In the genomic region with DNA sequence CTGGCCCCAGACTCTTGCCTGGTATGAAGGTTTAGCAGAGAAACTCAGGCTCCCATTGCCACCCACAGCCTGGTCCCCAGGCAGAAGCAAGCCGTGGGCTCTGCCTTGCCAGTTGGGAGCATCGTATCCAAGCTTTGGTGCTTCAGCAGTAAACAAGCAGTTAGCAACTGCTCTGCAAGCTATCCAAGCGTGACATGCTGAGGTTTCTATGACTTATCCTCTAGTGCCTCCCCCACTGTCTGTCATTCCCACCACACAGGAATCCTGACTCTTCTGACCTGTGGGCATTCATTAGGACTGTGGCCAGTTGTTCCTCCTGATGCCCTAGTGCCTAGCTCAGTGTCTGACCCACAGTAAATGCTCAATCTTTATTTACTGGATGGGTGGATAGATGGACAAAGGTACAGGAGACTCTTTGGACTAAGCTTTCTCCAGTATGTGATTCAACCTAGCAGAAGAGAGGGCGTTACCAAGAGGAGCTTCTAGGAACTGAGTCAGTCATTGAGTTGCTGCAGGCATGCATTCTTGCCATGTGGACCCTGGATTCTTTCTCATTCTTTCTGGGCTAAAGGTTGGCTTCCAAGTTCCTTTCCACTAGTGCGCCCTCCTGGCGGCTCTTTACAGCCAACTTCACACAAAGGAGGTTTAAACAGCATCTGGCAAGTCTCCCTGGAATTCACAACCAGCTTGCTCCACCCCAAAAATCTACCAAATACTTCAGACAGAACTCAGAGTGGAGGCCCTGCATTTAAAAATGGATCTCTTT, we compare ENCODE assay signal across 12 cellular contexts. TPM values are rescaled to one million over a fixed set of nuclear protein-coding genes. Genes with fewer than 3 reads are reported as not detected.
A peak's percentile ranks its signal among the peaks of the same experiment; 100 is the strongest.
DNase-seq lines count a peak whose midpoint lies in the region; ATAC-seq and TF ChIP-seq lines count a peak whose summit lies in the region.
"Had no signal": no experiment of that assay in that cellular context is flagged by ENCODE, and none has a peak within 500 bp of the region (broad histone marks: within the 10 kb centered on the region; RNA-seq: fewer than 3 reads in every experiment).

No MANE protein-coding gene starts in this region.

- H3K36me3 ChIP-seq in thyroid gland, result no peaks in the 10 kb centered on the region

- WGBS in thyroid gland, 2 donors, result 33 to 37% methylated on average over 6 of the region's 6 CpGs

- ATAC-seq in activated naive CD8-positive, alpha-beta T cell treated with anti-CD3 and anti-CD28 coated beads, Interleukin-2, amount 50 U/mL, for 24 hours, result no peak
- ATAC-seq in GM21576 (IDR thresholded peaks at IDR 0.05; ENCODE audit: unreplicated experiment), result no peak
- ATAC-seq in activated CD4-positive, alpha-beta T cell treated with anti-CD3 and anti-CD28 coated beads for 36 hours, result no peak

- H3K4me3 Mint-ChIP-seq in activated naive CD8-positive, alpha-beta T cell treated with anti-CD3 and anti-CD28 coated beads, Interleukin-2, amount 50 U/mL, for 24 hours, result no peak overlapping the region
- H3K4me3 Mint-ChIP-seq in activated CD4-positive, alpha-beta T cell treated with anti-CD3 and anti-CD28 coated beads for 36 hours, result no peak overlapping the region
- H3K4me3 Mint-ChIP-seq: CD4-positive, alpha-beta T cell; naive B cell had no signal

- no peaks in the 10 kb centered on the region for H3K9me3 Mint-ChIP-seq in activated naive CD8-positive, alpha-beta T cell treated with anti-CD3 and anti-CD28 coated beads, Interleukin-2, amount 50 U/mL, for 24 hours
- no peaks in the 10 kb centered on the region for H3K9me3 Mint-ChIP-seq in activated CD4-positive, alpha-beta T cell treated with anti-CD3 and anti-CD28 coated beads for 36 hours (ENCODE audit: low read depth)
- H3K9me3 Mint-ChIP-seq: CD4-positive, alpha-beta T cell; naive B cell had no signal

- POLR2A ChIA-PET in activated CD4-positive, alpha-beta T cell treated with anti-CD3 and anti-CD28 coated beads for 36 hours (lab: Charles Lee), result no interaction called here

- H3K4me1 ChIP-seq in thyroid gland, result peaks cover 41 to 50% of the 10 kb centered on the region in 2 donors

- H3K36me3 Mint-ChIP-seq in activated naive CD8-positive, alpha-beta T cell treated with anti-CD3 and anti-CD28 coated beads, Interleukin-2, amount 50 U/mL, for 24 hours (ENCODE audit: low read depth), result no peaks in the 10 kb centered on the region
- no peaks in the 10 kb centered on the region for H3K36me3 Mint-ChIP-seq in activated CD4-positive, alpha-beta T cell treated with anti-CD3 and anti-CD28 coated beads for 36 hours (ENCODE audit: low read depth)
- H3K36me3 Mint-ChIP-seq: naive B cell had no signal

- peaks cover 54% of the 10 kb centered on the region for H3K27me3 Mint-ChIP-seq in activated naive CD8-positive, alpha-beta T cell treated with anti-CD3 and anti-CD28 coated beads, Interleukin-2, amount 50 U/mL, for 24 hours
- H3K27me3 Mint-ChIP-seq in activated CD4-positive, alpha-beta T cell treated with anti-CD3 and anti-CD28 coated beads for 36 hours, result peaks cover 50% of the 10 kb centered on the region

- DNase-seq in NCI-H2171 treated with DMSO at 0.1 percent for 48 hours (lab: John Stamatoyannopoulos, UW) (peak; percentile 3), NCI-H2171 (lab: John Stamatoyannopoulos, UW) (no peak), SW 1271 (lab: John Stamatoyannopoulos, UW) (peak; percentile 34 to 51), glomerular visceral epithelial cell (ENCODE audit: extremely low spot score) (peak; percentile 93), thyroid gland (peak; percentile 74 to 76)
- no peak for DNase-seq in activated naive CD8-positive, alpha-beta T cell treated with anti-CD3 and anti-CD28 coated beads, Interleukin-2, amount 50 U/mL, for 24 hours
- no peak for DNase-seq in activated CD4-positive, alpha-beta T cell treated with anti-CD3 and anti-CD28 coated beads for 36 hours
- DNase-seq: CD4-positive, alpha-beta T cell; cortex of kidney; naive B cell had no signal

- no peaks in the 10 kb centered on the region for H3K9me3 ChIP-seq in thyroid gland

- H3K27ac Mint-ChIP-seq in activated naive CD8-positive, alpha-beta T cell treated with anti-CD3 and anti-CD28 coated beads, Interleukin-2, amount 50 U/mL, for 24 hours, result no peak overlapping the region
- H3K27ac Mint-ChIP-seq in activated CD4-positive, alpha-beta T cell treated with anti-CD3 and anti-CD28 coated beads for 36 hours, result no peak overlapping the region
- H3K27ac Mint-ChIP-seq: CD4-positive, alpha-beta T cell; naive B cell had no signal

- intact Hi-C loops in thyroid gland (cut with DNase I), result no loop called here
- intact Hi-C loops in activated CD4-positive, alpha-beta T cell treated with anti-CD3 and anti-CD28 coated beads for 36 hours (cut with DNase I, micrococcal nuclease), result loop anchor here in 1 of 2 experiments (10.0 kb wide), 1 partner anchor 541 kb away; no protein-coding TSS in a partner anchor

- peak overlapping the region in 2 of 3 donors; percentile 72 to 95 for H3K27ac ChIP-seq in thyroid gland
- H3K27ac ChIP-seq: VCaP had no signal

- H3K4me1 Mint-ChIP-seq in activated naive CD8-positive, alpha-beta T cell treated with anti-CD3 and anti-CD28 coated beads, Interleukin-2, amount 50 U/mL, for 24 hours, result peaks cover 6% of the 10 kb centered on the region
- H3K4me1 Mint-ChIP-seq in activated CD4-positive, alpha-beta T cell treated with anti-CD3 and anti-CD28 coated beads for 36 hours, result peaks cover 6% of the 10 kb centered on the region

- no peaks in the 10 kb centered on the region for H3K27me3 ChIP-seq in thyroid gland

- TF ChIP-seq CTCF in thyroid gland (IDR thresholded peaks at IDR 0.05), result peak in 3 of 6 experiments; percentile 12 to 29 (median 17)

- CTCF ChIA-PET in activated CD4-positive, alpha-beta T cell treated with anti-CD3 and anti-CD28 coated beads for 36 hours (lab: Charles Lee), result interaction anchor here (0.7 to 1.6 kb wide), 7 partner anchors 22 to 531 kb away, joined by 3 to 5 read pairs (median 3); no protein-coding TSS in a partner anchor

- TF ChIP-seq POLR2A in thyroid gland (IDR thresholded peaks at IDR 0.05), result no peak

- H3K4me3 ChIP-seq in thyroid gland (replicated peaks in 1 of 3), result no peak overlapping the region

RNA-seq across cellular contexts. Expression of a gene that starts 40.6 kb away (rescaled TPM):
- 10 to 100 TPM; 34.8 to 83.9 (median 57.6) TPM for total RNA-seq in thyroid gland
- total RNA-seq in activated CD4-positive, alpha-beta T cell treated with anti-CD3 and anti-CD28 coated beads for 36 hours, result 10 to 100 TPM; 45.2 to 72.4 TPM

RNA-seq across cellular contexts. Expression of a gene that starts 45.2 kb away (rescaled TPM):
- 10 to 100 TPM in 3 of 4 donors, 1 to 10 TPM in 1; 3.6 to 19.8 (median 12.3) TPM for total RNA-seq in thyroid gland
- under 1 TPM in 1 of 2 experiments, not detected in 1; 0.11 TPM for total RNA-seq in activated CD4-positive, alpha-beta T cell treated with anti-CD3 and anti-CD28 coated beads for 36 hours
- total RNA-seq: CD4-positive, alpha-beta T cell had no signal

Comparison
In these comparisons a context has a peak if more than half of its experiments do, and no peak if none do; other contexts are left out.
1. DNase-seq: peak in NCI-H2171 treated with DMSO at 0.1 percent for 48 hours (single experiment), SW 1271 (2 of 2), glomerular visceral epithelial cell (single experiment) and thyroid gland (2 of 2); none in NCI-H2171 (single experiment), activated naive CD8-positive, alpha-beta T cell treated with anti-CD3 and anti-CD28 coated beads, Interleukin-2, amount 50 U/mL, for 24 hours (single experiment) and activated CD4-positive, alpha-beta T cell treated with anti-CD3 and anti-CD28 coated beads for 36 hours (single experiment).
2. RNA of a gene that starts 45.2 kb away (total RNA-seq): 3.6 to 19.8 TPM in thyroid gland; 0.11 TPM in activated CD4-positive, alpha-beta T cell treated with anti-CD3 and anti-CD28 coated beads for 36 hours; every median in the first group is over 4 times any median in the second.